Comparison of ENCODE assay signal across 8 cellular contexts in genomic region chr12:53675701-53676607, GRCh38. TPM values are rescaled to one million over a fixed set of nuclear protein-coding genes. Genes with fewer than 3 reads are reported as not detected.
DNase-seq lines count a peak whose midpoint lies in the region; ATAC-seq, FAIRE-seq and TF ChIP-seq lines count a peak whose summit lies in the region.

ATP5MC2 (minus strand) TSS chr12:53676083; CDS start chr12:53672614, 3,469 bp downstream.

- H3K4me1 ChIP-seq in BE2C (no peaks in the 10 kb centered on the region; the same call in 1 of the 2 replicates), keratinocyte (ENCODE audit: control insufficient read depth, extremely low read depth, insufficient read depth, low read length) (peaks cover 29% of the 10 kb centered on the region)

- TF ChIP-seq POLR2A in GM19099 (IDR thresholded peaks at IDR 0.05; ENCODE audit: extremely low read depth, insufficient read length, low read depth) = peak; percentile 88

- H3K79me2 ChIP-seq in keratinocyte (ENCODE audit: control insufficient read depth, insufficient read depth, low read length) = peaks cover 8% of the 10 kb centered on the region

- H3K27ac ChIP-seq in keratinocyte (ENCODE audit: control insufficient read depth, insufficient read depth, low read length) = peak within 1 kb of the TSS; percentile 93

- H3K9me3 ChIP-seq in BE2C = no peaks in the 10 kb centered on the region
- no peaks in the 10 kb centered on the region for H3K9me3 ChIP-seq in keratinocyte (ENCODE audit: control insufficient read depth, low read depth, low read length)

- H3K4me2 ChIP-seq in keratinocyte (ENCODE audit: control insufficient read depth, extremely low read depth, insufficient read depth, low read depth, low read length) = peak within 1 kb of the TSS; percentile 97

- H3K4me3 ChIP-seq in BE2C (ENCODE audit: low read depth, low read length) (peak within 1 kb of the TSS; percentile 97), keratinocyte (ENCODE audit: control insufficient read depth in 2 of 3, extremely low read depth in 1 of 3, insufficient read depth in 2 of 3, low read depth in 1 of 3, low read length in 3 of 3) (peak within 1 kb of the TSS; percentile 51 to 96 (median 80))

- no peaks in the 10 kb centered on the region for H4K20me1 ChIP-seq in keratinocyte (ENCODE audit: control insufficient read depth, extremely low read depth, insufficient read depth, low read length)

- peak; percentile 97 for DNase-seq in BE2C
- DNase-seq in NCI-H460 (ENCODE audit: extremely low read depth, low read depth) = peak; percentile 98
- DNase-seq in activated CD4-positive, CD25-positive, alpha-beta regulatory T cell treated with anti-CD3 and anti-CD28 coated beads, Interleukin-2, amount 50 U/mL, for 72 hours = peak; percentile 95
- DNase-seq in cerebellar nuclear complex (lab: John Stamatoyannopoulos, UW) = peak; percentile 87 to 97
- DNase-seq in keratinocyte (ENCODE audit: low read depth, low spot score) = peak; percentile 99
- peak; percentile 92 for DNase-seq in stimulated activated CD4-positive, alpha-beta T cell treated with anti-CD3 and anti-CD28 coated beads, Interleukin-15, amount 100 ng/mL, for 1 hour (ENCODE audit: low read depth in 1 of 2, low spot score in 1 of 2)

- H3K9me1 ChIP-seq in keratinocyte (ENCODE audit: control insufficient read depth, extremely low read depth, insufficient read depth, low read length) = no peaks in the 10 kb centered on the region

- H3K36me3 ChIP-seq in BE2C = peaks cover 38% of the 10 kb centered on the region
- H3K36me3 ChIP-seq in keratinocyte (ENCODE audit: control insufficient read depth in 2 of 2, extremely low read depth in 1 of 2, insufficient read depth in 2 of 2, low read length in 2 of 2) = peaks cover under 1 to 2% of the 10 kb centered on the region in 2 experiments

- peak within 1 kb of the TSS; percentile 98 for H2AFZ ChIP-seq in keratinocyte (ENCODE audit: control insufficient read depth, low read length)

- dilution Hi-C loops in keratinocyte (cut with MboI; ENCODE audit: extremely low pct_ligation_motif_present, low sequenced_read_pairs) = no loop called here

- FAIRE-seq in keratinocyte (lab: Jason Lieb, UNC) = peak; percentile 89

- H3K9ac ChIP-seq in keratinocyte (ENCODE audit: control insufficient read depth, extremely low read depth, insufficient read depth, low read length) = peak within 1 kb of the TSS; percentile 93

- H3K27me3 ChIP-seq in BE2C (no peaks in the 10 kb centered on the region), keratinocyte (ENCODE audit: control insufficient read depth, extremely low read depth, insufficient read depth, low read length) (no peaks in the 10 kb centered on the region)

- peak; percentile 95 for ATAC-seq in HG03432 (IDR thresholded peaks at IDR 0.05; ENCODE audit: unreplicated experiment)

- TF ChIP-seq CTCF in BE2C (IDR thresholded peaks at IDR 0.05; ENCODE audit: low read depth, low read length) = peak; percentile 100
- peak; percentile 100 for TF ChIP-seq CTCF in keratinocyte (optimal IDR thresholded peaks at IDR 0.05 in 1 of 3, IDR thresholded peaks at IDR 0.05 in 1 of 3, conservative IDR thresholded peaks at IDR 0.05 in 1 of 3; ENCODE audit: extremely low read depth in 1 of 3, insufficient read depth in 2 of 3, low read length in 3 of 3)

RNA-seq across cellular contexts. Expression of gene ATP5MC2, which starts in this region (rescaled TPM):
- 529 TPM for polyA plus RNA-seq in BE2C (2012; ENCODE audit: insufficient read depth, insufficient read length, low read depth)
- total RNA-seq in NCI-H460 (2014; rRNA removed; shearing (Covaris generic)) = 642 and 707 TPM in 2 replicates
- 502 and 561 TPM in 2 replicates for polyA plus RNA-seq in NCI-H460 (2014; cell fraction: nucleus; rRNA removed)
- 138 to 236 TPM (median 205 TPM) in 3 replicates for polyA plus RNA-seq in keratinocyte
- 13.2 TPM for polyA plus RNA-seq in keratinocyte (2011; ENCODE audit: low read depth)
- 194 and 211 TPM in 2 replicates for polyA plus RNA-seq in keratinocyte (2011; cell fraction: cytosol; rRNA removed)
- 77.1 and 77.5 TPM in 2 replicates for polyA plus RNA-seq in keratinocyte (2011; cell fraction: nucleus; rRNA removed)
- 255 and 338 TPM in 2 replicates for polyA plus RNA-seq in keratinocyte (2012; ENCODE audit: low replicate concordance)
- polyA minus RNA-seq in keratinocyte = 333 to 630 TPM (median 388 TPM) in 3 replicates
- polyA minus RNA-seq in keratinocyte (2011; cell fraction: cytosol; rRNA and poly(A)+ RNA removed) = 188 TPM
- polyA minus RNA-seq in keratinocyte (2011; cell fraction: nucleus; rRNA and poly(A)+ RNA removed) = 57.5 and 60.0 TPM in 2 replicates

Comparison
In these comparisons a context has a peak if more than half of its experiments do, and no peak if none do; other contexts are left out.
1. Peak in every context shown above with its lines: DNase-seq, ATAC-seq, H3K4me3 ChIP-seq and H3K27ac ChIP-seq.